Comparison of ENCODE assay signal across 21 cellular contexts in genomic region chr6:17663203-17663602, GRCh38.
"Had no signal": no experiment of that assay in that cellular context is flagged by ENCODE, and none has a peak within 500 bp of the region (broad histone marks: within the 10 kb centered on the region; RNA-seq: fewer than 3 reads in every experiment).

No MANE protein-coding gene starts in this region.

- H3K4me1 Mint-ChIP-seq: mesothelial cell of epicardium had no signal

- H3K27me3 Mint-ChIP-seq: activated CD4-positive, alpha-beta T cell treated with anti-CD3 and anti-CD28 coated beads, Interleukin-2, amount 10 ng/mL, durations not matched to agents 7 days and 5 days; activated CD8-positive, alpha-beta T cell treated with anti-CD3 and anti-CD28 coated beads for 36 hours; stimulated activated naive CD8-positive, alpha-beta T cell treated with anti-CD3 and anti-CD28 coated beads, Interleukin-15, Interleukin-2, amounts not matched to agents 100 ng/mL and 50 ng/mL, for 24 hours had no signal

- ATAC-seq: activated CD8-positive, alpha-beta T cell treated with anti-CD3 and anti-CD28 coated beads for 36 hours; activated naive CD4-positive, alpha-beta T cell treated with anti-CD3 and anti-CD28 coated beads, Interleukin-2, amount 50 U/mL, for 72 hours; foreskin keratinocyte; right cardiac atrium had no signal

- H3K4me3 ChIP-seq: cardiac muscle cell, left ventricle myocardium inferior, thyroid gland had no signal

- H3K27ac ChIP-seq: cardiac muscle cell, foreskin keratinocyte, left ventricle myocardium inferior, parathyroid adenoma, thyroid gland, VCaP had no signal

- H2AFZ ChIP-seq: parathyroid adenoma had no signal

- H3K27me3 ChIP-seq: cardiac muscle cell, foreskin keratinocyte, thyroid gland had no signal

- H3K27ac Mint-ChIP-seq: activated CD8-positive, alpha-beta T cell treated with anti-CD3 and anti-CD28 coated beads for 36 hours; nephron; stimulated activated naive CD8-positive, alpha-beta T cell treated with anti-CD3 and anti-CD28 coated beads, Interleukin-15, Interleukin-2, amounts not matched to agents 100 ng/mL and 50 ng/mL, for 24 hours had no signal

- H3K9me3 Mint-ChIP-seq: activated CD4-positive, alpha-beta T cell treated with anti-CD3 and anti-CD28 coated beads, Interleukin-2, amount 10 ng/mL, durations not matched to agents 7 days and 5 days; activated CD8-positive, alpha-beta T cell treated with anti-CD3 and anti-CD28 coated beads for 36 hours; activated naive CD4-positive, alpha-beta T cell treated with anti-CD3 and anti-CD28 coated beads, Interleukin-2, amount 50 U/mL, for 72 hours; mesothelial cell of epicardium; nephron; stimulated activated naive CD8-positive, alpha-beta T cell treated with anti-CD3 and anti-CD28 coated beads, Interleukin-15, Interleukin-2, amounts not matched to agents 100 ng/mL and 50 ng/mL, for 24 hours had no signal

- DNase-seq: activated CD4-positive, alpha-beta T cell treated with anti-CD3 and anti-CD28 coated beads, Interleukin-2, amount 10 ng/mL, durations not matched to agents 7 days and 5 days; activated CD4-positive, CD25-positive, alpha-beta regulatory T cell treated with anti-CD3 and anti-CD28 coated beads, Interleukin-2, amount 50 U/mL, for 72 hours; activated CD8-positive, alpha-beta T cell treated with anti-CD3 and anti-CD28 coated beads for 36 hours; activated T-cell treated with anti-CD3 and anti-CD28 coated beads, Interleukin-2, amount 50 U/mL, for 1 hour; amniotic stem cell; effector CD4-positive, alpha-beta T cell; foreskin keratinocyte; kidney glomerular epithelial cell; left ventricle myocardium inferior; right cardiac atrium; stimulated activated CD4-positive, alpha-beta T cell treated with anti-CD3 and anti-CD28 coated beads, Interleukin-1b, Interleukin-23, amount 100 ng/mL, for 48 hours; substantia nigra; T1000; thyroid gland had no signal

- H3K4me3 Mint-ChIP-seq: activated CD8-positive, alpha-beta T cell treated with anti-CD3 and anti-CD28 coated beads for 36 hours; mesothelial cell of epicardium; nephron; stimulated activated naive CD8-positive, alpha-beta T cell treated with anti-CD3 and anti-CD28 coated beads, Interleukin-15, Interleukin-2, amounts not matched to agents 100 ng/mL and 50 ng/mL, for 24 hours had no signal

- H3K4me1 ChIP-seq: parathyroid adenoma, thyroid gland had no signal

- H3K9me3 ChIP-seq: left ventricle myocardium inferior, thyroid gland had no signal
